In genomic region chrX:47078129-47079043, GRCh38 we compare ENCODE assay signal across 11 cellular contexts. TPM values are rescaled to one million over a fixed set of nuclear protein-coding genes. Genes with fewer than 3 reads are reported as not detected.
DNase-seq lines count a peak whose midpoint lies in the region; ATAC-seq, FAIRE-seq and TF ChIP-seq lines count a peak whose summit lies in the region.
"Had no signal": no experiment of that assay in that cellular context is flagged by ENCODE, and none has a peak within 500 bp of the region (broad histone marks: within the 10 kb centered on the region; RNA-seq: fewer than 3 reads in every experiment).

TSS of gene RGN (plus strand) at chrX:47078443. CDS start at chrX:47081145, 2,702 bp downstream.

- H3K4me1 ChIP-seq in endothelial cell of umbilical vein (ENCODE audit: control insufficient read depth, extremely low read depth, insufficient read depth, low read length): peaks cover 2% of the 10 kb centered on the region

- H3K9me1 ChIP-seq in endothelial cell of umbilical vein (replicated peaks; ENCODE audit: control insufficient read depth, extremely low read depth, insufficient read depth, low read length): no peaks in the 10 kb centered on the region

- no peaks in the 10 kb centered on the region for H3K9me3 ChIP-seq in endothelial cell of umbilical vein (replicated peaks; ENCODE audit: control insufficient read depth, insufficient read depth, low read length)

- no peaks in the 10 kb centered on the region for H4K20me1 ChIP-seq in endothelial cell of umbilical vein (replicated peaks; ENCODE audit: control insufficient read depth, extremely low read depth, insufficient read depth, low read length)

- TF ChIP-seq CTCF in HFFc6 (IDR thresholded peaks at IDR 0.05): no peak
- TF ChIP-seq CTCF in endothelial cell of umbilical vein (IDR thresholded peaks at IDR 0.05; ENCODE audit: extremely low read depth in 1 of 2, insufficient read depth in 1 of 2, low read depth in 1 of 2, low read length in 2 of 2): no peak

- H3K4me2 ChIP-seq in endothelial cell of umbilical vein (ENCODE audit: insufficient read depth, low read length): peak within 1 kb of the TSS; percentile 24

- DNase-seq in HFFc6 (no peak), endothelial cell of umbilical vein (ENCODE audit: low read depth, low spot score) (no peak), dedifferentiated amniotic fluid mesenchymal stem cell (ENCODE audit: extremely low spot score) (no peak)
- no peak for DNase-seq in activated CD4-positive, alpha-beta T cell treated with anti-CD3 and anti-CD28 coated beads for 36 hours
- DNase-seq in stimulated activated naive CD8-positive, alpha-beta T cell treated with anti-CD3 and anti-CD28 coated beads, Interleukin-15, amount 100 ng/mL, for 72 hours: no peak
- DNase-seq: activated naive CD4-positive, alpha-beta T cell treated with anti-CD3 and anti-CD28 coated beads, Interleukin-2, amount 50 U/mL, for 16 hours; DND-41; Kasumi-1 had no signal

- dilution Hi-C loops in endothelial cell of umbilical vein (cut with MboI; ENCODE audit: extremely low pct_ligation_motif_present, low sequenced_read_pairs): no loop called here

- no peaks in the 10 kb centered on the region for H3K36me3 ChIP-seq in endothelial cell of umbilical vein (ENCODE audit: control insufficient read depth in 2 of 2, extremely low read depth in 1 of 2, insufficient read depth in 2 of 2, low read length in 2 of 2)

- CTCF ChIA-PET in endothelial cell of umbilical vein (lab: Charles Lee): interaction anchor here (0.6 kb wide), 1 partner anchor 12 kb away, joined by 3 read pairs; no protein-coding TSS in a partner anchor
- CTCF ChIA-PET in activated CD4-positive, alpha-beta T cell treated with anti-CD3 and anti-CD28 coated beads for 36 hours (lab: Charles Lee): no interaction called here

- H3K27me3 ChIP-seq in endothelial cell of umbilical vein (ENCODE audit: control insufficient read depth in 2 of 2, insufficient read depth in 2 of 2, low read length in 2 of 2): no peaks in the 10 kb centered on the region
- H3K27me3 ChIP-seq in layer of hippocampus (ENCODE audit: control insufficient read depth, insufficient read depth, low read length): no peaks in the 10 kb centered on the region

- no peak for TF ChIP-seq POLR2A in endothelial cell of umbilical vein (IDR thresholded peaks at IDR 0.05; ENCODE audit: low read depth, low read length)

- peak within 1 kb of the TSS; percentile 78 for H2AFZ ChIP-seq in endothelial cell of umbilical vein (ENCODE audit: low read depth, low read length)

- peak within 1 kb of the TSS in 1 of 3 experiments; percentile 5 for H3K4me3 ChIP-seq in endothelial cell of umbilical vein (replicated peaks in 1 of 3; ENCODE audit: insufficient read depth in 1 of 3, low read depth in 1 of 3, low read length in 3 of 3)
- H3K4me3 ChIP-seq in skin epidermis: peak within 1 kb of the TSS in 4 of 7 experiments; percentile 10 to 23 (median 17)

- H3K4me1 Mint-ChIP-seq in HFFc6 (ENCODE audit: low read depth): no peaks in the 10 kb centered on the region
- H3K4me1 Mint-ChIP-seq in activated CD4-positive, alpha-beta T cell treated with anti-CD3 and anti-CD28 coated beads for 36 hours: no peaks in the 10 kb centered on the region
- no peaks in the 10 kb centered on the region for H3K4me1 Mint-ChIP-seq in stimulated activated naive CD8-positive, alpha-beta T cell treated with anti-CD3 and anti-CD28 coated beads, Interleukin-15, amount 100 ng/mL, for 72 hours

- POLR2A ChIA-PET in endothelial cell of umbilical vein (lab: Charles Lee): no interaction called here
- POLR2A ChIA-PET in activated CD4-positive, alpha-beta T cell treated with anti-CD3 and anti-CD28 coated beads for 36 hours (lab: Charles Lee): no interaction called here

- H3K27ac Mint-ChIP-seq in HFFc6: no peak within 1 kb of the TSS; the same call in 1 of the 2 replicates
- no peak within 1 kb of the TSS for H3K27ac Mint-ChIP-seq in activated CD4-positive, alpha-beta T cell treated with anti-CD3 and anti-CD28 coated beads for 36 hours
- H3K27ac Mint-ChIP-seq in stimulated activated naive CD8-positive, alpha-beta T cell treated with anti-CD3 and anti-CD28 coated beads, Interleukin-15, amount 100 ng/mL, for 72 hours: no peak within 1 kb of the TSS

- H3K27ac ChIP-seq in endothelial cell of umbilical vein (ENCODE audit: insufficient read depth, low read depth, low read length): no peak within 1 kb of the TSS
- peak within 1 kb of the TSS; percentile 18 for H3K27ac ChIP-seq in layer of hippocampus (ENCODE audit: low read depth, low read length)
- peak within 1 kb of the TSS in 1 of 21 experiments; percentile 13 for H3K27ac ChIP-seq in skin epidermis

- no peak for ATAC-seq in GM21381 (IDR thresholded peaks at IDR 0.05; ENCODE audit: unreplicated experiment)
- no peak for ATAC-seq in activated CD4-positive, alpha-beta T cell treated with anti-CD3 and anti-CD28 coated beads for 36 hours
- ATAC-seq in stimulated activated naive CD8-positive, alpha-beta T cell treated with anti-CD3 and anti-CD28 coated beads, Interleukin-15, amount 100 ng/mL, for 72 hours: no peak

- H3K4me3 Mint-ChIP-seq in HFFc6: peak within 1 kb of the TSS; percentile 32; the same call in 1 of the 2 replicates
- H3K4me3 Mint-ChIP-seq in activated CD4-positive, alpha-beta T cell treated with anti-CD3 and anti-CD28 coated beads for 36 hours: no peak within 1 kb of the TSS
- H3K4me3 Mint-ChIP-seq in stimulated activated naive CD8-positive, alpha-beta T cell treated with anti-CD3 and anti-CD28 coated beads, Interleukin-15, amount 100 ng/mL, for 72 hours: no peak within 1 kb of the TSS

- no TSS peak for BruUV-seq in endothelial cell of umbilical vein (replicated peaks; lab: Mats Ljungman, UMichigan)

- no peaks in the 10 kb centered on the region for H3K36me3 Mint-ChIP-seq in HFFc6 (ENCODE audit: low read depth)
- H3K36me3 Mint-ChIP-seq in activated CD4-positive, alpha-beta T cell treated with anti-CD3 and anti-CD28 coated beads for 36 hours (ENCODE audit: low read depth): no peaks in the 10 kb centered on the region

- H3K9ac ChIP-seq in endothelial cell of umbilical vein (replicated peaks; ENCODE audit: extremely low read depth, insufficient read depth, low read length): peak within 1 kb of the TSS; percentile 16

- peak; percentile 4 for FAIRE-seq in endothelial cell of umbilical vein (lab: Jason Lieb, UNC)

- H3K27me3 Mint-ChIP-seq in HFFc6 (ENCODE audit: insufficient read depth): no peaks in the 10 kb centered on the region; the same call in 1 of the 2 replicates
- H3K27me3 Mint-ChIP-seq in activated CD4-positive, alpha-beta T cell treated with anti-CD3 and anti-CD28 coated beads for 36 hours: no peaks in the 10 kb centered on the region
- no peaks in the 10 kb centered on the region for H3K27me3 Mint-ChIP-seq in stimulated activated naive CD8-positive, alpha-beta T cell treated with anti-CD3 and anti-CD28 coated beads, Interleukin-15, amount 100 ng/mL, for 72 hours

- intact Hi-C loops in endothelial cell of umbilical vein (cut with micrococcal nuclease): no loop called here
- intact Hi-C loops in activated CD4-positive, alpha-beta T cell treated with anti-CD3 and anti-CD28 coated beads for 36 hours (cut with DNase I, micrococcal nuclease): no loop called here

- H3K9me3 Mint-ChIP-seq in HFFc6: no peaks in the 10 kb centered on the region
- H3K9me3 Mint-ChIP-seq in activated CD4-positive, alpha-beta T cell treated with anti-CD3 and anti-CD28 coated beads for 36 hours (ENCODE audit: low read depth): no peaks in the 10 kb centered on the region
- H3K9me3 Mint-ChIP-seq in stimulated activated naive CD8-positive, alpha-beta T cell treated with anti-CD3 and anti-CD28 coated beads, Interleukin-15, amount 100 ng/mL, for 72 hours: no peaks in the 10 kb centered on the region

- H3K79me2 ChIP-seq in endothelial cell of umbilical vein (ENCODE audit: control insufficient read depth, insufficient read depth, low read length): no peaks in the 10 kb centered on the region

TF ChIP-seq in endothelial cell of umbilical vein, 7 proteins besides CTCF, POLR2A, EP300 and RAD21:
- TF ChIP-seq EZH2 (IDR thresholded peaks at IDR 0.05; ENCODE audit: borderline replicate concordance, low read depth, low read length, severe bottlenecking): no peak
TF ChIP-seq in endothelial cell of umbilical vein: peak in this region for 0.

RNA-seq across cellular contexts. Expression of gene RGN, which starts in this region (rescaled TPM):
- 1 to 10 TPM in 2 of 6 experiments, under 1 TPM in 4; 0.46 to 2.5 (median 0.67) TPM for total RNA-seq in HFFc6 (2021; fragmentation: NEBNext Ultra II Directional; extraction: Animal tissue kit (Norgen Biotek cat#: 25700))
- total RNA-seq in endothelial cell of umbilical vein: 0.73 and 1.4 TPM in 2 replicates
- 0.27 and 0.58 TPM in 2 replicates for polyA plus RNA-seq in endothelial cell of umbilical vein
- polyA plus RNA-seq in endothelial cell of umbilical vein (2011; cell fraction: cytosol; rRNA removed): 0.35 and 0.59 TPM in 2 replicates
- polyA plus RNA-seq in endothelial cell of umbilical vein (2011; cell fraction: nucleus; rRNA removed): 0.41 and 0.45 TPM in 2 replicates
- polyA plus RNA-seq in endothelial cell of umbilical vein (2012): 0.12 and 0.25 TPM in 2 replicates
- polyA minus RNA-seq in endothelial cell of umbilical vein: not detected in 2 replicates
- polyA minus RNA-seq in endothelial cell of umbilical vein (2011; cell fraction: cytosol; rRNA and poly(A)+ RNA removed): not detected
- 0.38 and 1.4 TPM in 2 replicates for polyA minus RNA-seq in endothelial cell of umbilical vein (2011; cell fraction: nucleus; rRNA and poly(A)+ RNA removed)
- total RNA-seq in activated CD4-positive, alpha-beta T cell treated with anti-CD3 and anti-CD28 coated beads for 36 hours: not detected
